1 cellular context compared by ENCODE assay signal in the genomic region with DNA sequence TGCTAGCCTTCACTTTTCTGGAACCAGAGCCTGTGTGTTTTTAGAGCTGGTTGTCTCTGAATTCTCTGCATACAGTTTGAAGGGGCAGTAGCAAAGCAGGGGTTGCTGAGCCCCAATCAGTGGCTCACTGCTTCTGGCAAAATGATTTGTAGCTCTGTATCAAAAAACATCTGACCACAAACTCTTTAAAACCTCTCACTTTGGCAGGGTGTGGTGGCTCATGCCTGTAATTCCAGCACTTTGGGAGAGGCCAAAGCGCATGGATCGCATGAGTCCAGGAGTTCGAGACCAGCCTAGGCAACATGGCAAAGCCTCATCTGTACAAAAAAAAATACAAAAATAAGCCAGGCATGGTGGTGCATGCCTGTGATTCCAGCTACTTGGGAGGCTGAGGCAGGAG.
TF ChIP-seq lines count a peak whose summit lies in the region.

No MANE protein-coding gene starts in this region.

TF ChIP-seq in GM12878, 131 proteins besides CTCF, POLR2A, EP300 and RAD21 (continued from another document):
- TF ChIP-seq, protein P1, sequence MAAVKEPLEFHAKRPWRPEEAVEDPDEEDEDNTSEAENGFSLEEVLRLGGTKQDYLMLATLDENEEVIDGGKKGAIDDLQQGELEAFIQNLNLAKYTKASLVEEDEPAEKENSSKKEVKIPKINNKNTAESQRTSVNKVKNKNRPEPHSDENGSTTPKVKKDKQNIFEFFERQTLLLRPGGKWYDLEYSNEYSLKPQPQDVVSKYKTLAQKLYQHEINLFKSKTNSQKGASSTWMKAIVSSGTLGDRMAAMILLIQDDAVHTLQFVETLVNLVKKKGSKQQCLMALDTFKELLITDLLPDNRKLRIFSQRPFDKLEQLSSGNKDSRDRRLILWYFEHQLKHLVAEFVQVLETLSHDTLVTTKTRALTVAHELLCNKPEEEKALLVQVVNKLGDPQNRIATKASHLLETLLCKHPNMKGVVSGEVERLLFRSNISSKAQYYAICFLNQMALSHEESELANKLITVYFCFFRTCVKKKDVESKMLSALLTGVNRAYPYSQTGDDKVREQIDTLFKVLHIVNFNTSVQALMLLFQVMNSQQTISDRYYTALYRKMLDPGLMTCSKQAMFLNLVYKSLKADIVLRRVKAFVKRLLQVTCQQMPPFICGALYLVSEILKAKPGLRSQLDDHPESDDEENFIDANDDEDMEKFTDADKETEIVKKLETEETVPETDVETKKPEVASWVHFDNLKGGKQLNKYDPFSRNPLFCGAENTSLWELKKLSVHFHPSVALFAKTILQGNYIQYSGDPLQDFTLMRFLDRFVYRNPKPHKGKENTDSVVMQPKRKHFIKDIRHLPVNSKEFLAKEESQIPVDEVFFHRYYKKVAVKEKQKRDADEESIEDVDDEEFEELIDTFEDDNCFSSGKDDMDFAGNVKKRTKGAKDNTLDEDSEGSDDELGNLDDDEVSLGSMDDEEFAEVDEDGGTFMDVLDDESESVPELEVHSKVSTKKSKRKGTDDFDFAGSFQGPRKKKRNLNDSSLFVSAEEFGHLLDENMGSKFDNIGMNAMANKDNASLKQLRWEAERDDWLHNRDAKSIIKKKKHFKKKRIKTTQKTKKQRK (IDR thresholded peaks at IDR 0.05; ENCODE audit: low read depth, low read length), result no peak
- no peak for TF ChIP-seq CBX3 (IDR thresholded peaks at IDR 0.05; ENCODE audit: borderline replicate concordance, low read depth)
- no peak for TF ChIP-seq BACH1 (IDR thresholded peaks at IDR 0.05; ENCODE audit: borderline replicate concordance)
- TF ChIP-seq GATAD2B (conservative IDR thresholded peaks at IDR 0.05; ENCODE audit: low read depth), result no peak
- no peak for TF ChIP-seq TARDBP (IDR thresholded peaks at IDR 0.05; ENCODE audit: borderline replicate concordance)
